ENCODE assay signal across 1 cellular context in the genomic region with DNA sequence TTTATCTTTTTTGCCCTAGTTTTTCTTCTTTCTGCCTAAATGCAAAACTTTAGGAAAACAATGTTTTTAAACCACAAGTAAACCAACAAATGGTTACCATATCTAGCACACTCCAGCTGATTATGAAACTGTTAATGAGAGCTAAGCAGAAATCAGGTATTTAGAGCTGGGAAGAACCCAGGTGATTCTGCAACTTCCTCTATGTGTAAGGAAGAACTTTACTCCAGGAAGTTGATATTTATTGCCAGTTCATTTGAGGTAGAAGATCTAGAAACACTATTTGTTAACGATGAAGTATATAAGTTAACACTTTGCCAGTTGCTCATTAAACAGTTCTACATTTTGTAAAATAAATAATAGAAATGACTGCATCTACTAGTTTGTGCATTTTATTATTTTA.
TF ChIP-seq lines count a peak whose summit lies in the region.

No MANE protein-coding gene starts in this region.

TF ChIP-seq in GM23338, 12 proteins besides CTCF, POLR2A, EP300 and RAD21 (continued from another document):
- TF ChIP-seq, protein P1, sequence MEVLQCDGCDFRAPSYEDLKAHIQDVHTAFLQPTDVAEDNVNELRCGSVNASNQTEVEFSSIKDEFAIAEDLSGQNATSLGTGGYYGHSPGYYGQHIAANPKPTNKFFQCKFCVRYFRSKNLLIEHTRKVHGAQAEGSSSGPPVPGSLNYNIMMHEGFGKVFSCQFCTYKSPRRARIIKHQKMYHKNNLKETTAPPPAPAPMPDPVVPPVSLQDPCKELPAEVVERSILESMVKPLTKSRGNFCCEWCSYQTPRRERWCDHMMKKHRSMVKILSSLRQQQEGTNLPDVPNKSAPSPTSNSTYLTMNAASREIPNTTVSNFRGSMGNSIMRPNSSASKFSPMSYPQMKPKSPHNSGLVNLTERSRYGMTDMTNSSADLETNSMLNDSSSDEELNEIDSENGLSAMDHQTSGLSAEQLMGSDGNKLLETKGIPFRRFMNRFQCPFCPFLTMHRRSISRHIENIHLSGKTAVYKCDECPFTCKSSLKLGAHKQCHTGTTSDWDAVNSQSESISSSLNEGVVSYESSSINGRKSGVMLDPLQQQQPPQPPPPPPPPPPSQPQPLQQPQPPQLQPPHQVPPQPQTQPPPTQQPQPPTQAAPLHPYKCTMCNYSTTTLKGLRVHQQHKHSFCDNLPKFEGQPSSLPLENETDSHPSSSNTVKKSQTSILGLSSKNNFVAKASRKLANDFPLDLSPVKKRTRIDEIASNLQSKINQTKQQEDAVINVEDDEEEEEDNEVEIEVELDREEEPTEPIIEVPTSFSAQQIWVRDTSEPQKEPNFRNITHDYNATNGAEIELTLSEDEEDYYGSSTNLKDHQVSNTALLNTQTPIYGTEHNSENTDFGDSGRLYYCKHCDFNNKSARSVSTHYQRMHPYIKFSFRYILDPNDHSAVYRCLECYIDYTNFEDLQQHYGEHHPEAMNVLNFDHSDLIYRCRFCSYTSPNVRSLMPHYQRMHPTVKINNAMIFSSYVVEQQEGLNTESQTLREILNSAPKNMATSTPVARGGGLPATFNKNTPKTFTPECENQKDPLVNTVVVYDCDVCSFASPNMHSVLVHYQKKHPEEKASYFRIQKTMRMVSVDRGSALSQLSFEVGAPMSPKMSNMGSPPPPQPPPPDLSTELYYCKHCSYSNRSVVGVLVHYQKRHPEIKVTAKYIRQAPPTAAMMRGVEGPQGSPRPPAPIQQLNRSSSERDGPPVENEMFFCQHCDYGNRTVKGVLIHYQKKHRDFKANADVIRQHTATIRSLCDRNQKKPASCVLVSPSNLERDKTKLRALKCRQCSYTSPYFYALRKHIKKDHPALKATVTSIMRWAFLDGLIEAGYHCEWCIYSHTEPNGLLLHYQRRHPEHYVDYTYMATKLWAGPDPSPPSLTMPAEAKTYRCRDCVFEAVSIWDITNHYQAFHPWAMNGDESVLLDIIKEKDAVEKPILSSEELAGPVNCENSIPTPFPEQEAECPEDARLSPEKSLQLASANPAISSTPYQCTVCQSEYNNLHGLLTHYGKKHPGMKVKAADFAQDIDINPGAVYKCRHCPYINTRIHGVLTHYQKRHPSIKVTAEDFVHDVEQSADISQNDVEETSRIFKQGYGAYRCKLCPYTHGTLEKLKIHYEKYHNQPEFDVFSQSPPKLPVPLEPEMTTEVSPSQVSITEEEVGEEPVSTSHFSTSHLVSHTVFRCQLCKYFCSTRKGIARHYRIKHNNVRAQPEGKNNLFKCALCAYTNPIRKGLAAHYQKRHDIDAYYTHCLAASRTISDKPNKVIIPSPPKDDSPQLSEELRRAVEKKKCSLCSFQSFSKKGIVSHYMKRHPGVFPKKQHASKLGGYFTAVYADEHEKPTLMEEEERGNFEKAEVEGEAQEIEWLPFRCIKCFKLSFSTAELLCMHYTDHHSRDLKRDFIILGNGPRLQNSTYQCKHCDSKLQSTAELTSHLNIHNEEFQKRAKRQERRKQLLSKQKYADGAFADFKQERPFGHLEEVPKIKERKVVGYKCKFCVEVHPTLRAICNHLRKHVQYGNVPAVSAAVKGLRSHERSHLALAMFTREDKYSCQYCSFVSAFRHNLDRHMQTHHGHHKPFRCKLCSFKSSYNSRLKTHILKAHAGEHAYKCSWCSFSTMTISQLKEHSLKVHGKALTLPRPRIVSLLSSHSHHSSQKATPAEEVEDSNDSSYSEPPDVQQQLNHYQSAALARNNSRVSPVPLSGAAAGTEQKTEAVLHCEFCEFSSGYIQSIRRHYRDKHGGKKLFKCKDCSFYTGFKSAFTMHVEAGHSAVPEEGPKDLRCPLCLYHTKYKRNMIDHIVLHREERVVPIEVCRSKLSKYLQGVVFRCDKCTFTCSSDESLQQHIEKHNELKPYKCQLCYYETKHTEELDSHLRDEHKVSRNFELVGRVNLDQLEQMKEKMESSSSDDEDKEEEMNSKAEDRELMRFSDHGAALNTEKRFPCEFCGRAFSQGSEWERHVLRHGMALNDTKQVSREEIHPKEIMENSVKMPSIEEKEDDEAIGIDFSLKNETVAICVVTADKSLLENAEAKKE (CRISPR knock-in tag; IDR thresholded peaks at IDR 0.05), result no peak
- TF ChIP-seq CREB1 (CRISPR knock-in tag; IDR thresholded peaks at IDR 0.05; ENCODE audit: low read depth), result no peak
